8 cellular contexts compared by ENCODE assay signal in genomic region chr6:133837801-133838349, GRCh38. TPM values are rescaled to one million over a fixed set of nuclear protein-coding genes. Genes with fewer than 3 reads are reported as not detected.
DNase-seq lines count a peak whose midpoint lies in the region; ATAC-seq, FAIRE-seq and TF ChIP-seq lines count a peak whose summit lies in the region.

No MANE protein-coding gene starts in this region.

- TF ChIP-seq POLR2A in H54 (IDR thresholded peaks at IDR 0.05; ENCODE audit: low read depth, low read length) (no peak), NB4 (IDR thresholded peaks at IDR 0.05; ENCODE audit: extremely low read depth, insufficient read length) (no peak)

- H3K27ac ChIP-seq in coronary artery (no peak overlapping the region), lung (ENCODE audit: low read depth in 1 of 2, low read length in 1 of 2) (no peak overlapping the region)

- no peak for FAIRE-seq in H54 (lab: Jason Lieb, UNC)

- peak; percentile 93 for DNase-seq in DMS53 (lab: John Stamatoyannopoulos, UW)
- peak; percentile 9 for DNase-seq in H54 (ENCODE audit: insufficient read length, low spot score)
- DNase-seq in NB4 (ENCODE audit: low read depth), result peak; percentile 42
- DNase-seq in activated CD4-positive, CD25-positive, alpha-beta regulatory T cell treated with anti-CD3 and anti-CD28 coated beads, Interleukin-2, amount 50 U/mL, for 72 hours, result peak; percentile 53
- DNase-seq in coronary artery (ENCODE audit: low spot score), result no peak
- peak; percentile 53 for DNase-seq in lung (ENCODE audit: low spot score)
- DNase-seq in stimulated activated CD8-positive, alpha-beta memory T cell treated with anti-CD3 and anti-CD28 coated beads, Interleukin-4, amount 100 ng/mL, for 24 hours (ENCODE audit: low read depth), result peak; percentile 34

- TF ChIP-seq CTCF in NB4 (IDR thresholded peaks at IDR 0.05; ENCODE audit: low read depth, low read length), result peak; percentile 76
- TF ChIP-seq CTCF in coronary artery (IDR thresholded peaks at IDR 0.05), result peak; percentile 49
- peak; percentile 10 for TF ChIP-seq CTCF in lung (IDR thresholded peaks at IDR 0.05; ENCODE audit: control extremely low read depth, extremely low read depth)

- ATAC-seq in lung (ENCODE audit: insufficient read depth, low FRiP score) (peak; percentile 82), HG02763 (IDR thresholded peaks at IDR 0.05; ENCODE audit: unreplicated experiment) (no peak)

- WGBS in lung, 2 donors, result 13 to 23% methylated on average over 30 of the region's 30 CpGs

- H3K36me3 ChIP-seq in lung (ENCODE audit: control insufficient read depth in 2 of 2, insufficient read depth in 2 of 2, low read length in 2 of 2), result no peaks in the 10 kb centered on the region

- no peaks in the 10 kb centered on the region for H3K9me3 ChIP-seq in lung (ENCODE audit: control insufficient read depth in 2 of 2, insufficient read depth in 1 of 2, low read length in 1 of 2)

- H3K4me3 ChIP-seq in NB4 (ENCODE audit: low read depth, low read length) (no peak overlapping the region), coronary artery (peak overlapping the region; percentile 69), lung (no peak overlapping the region)

- no peaks in the 10 kb centered on the region for H3K27me3 ChIP-seq in lung (ENCODE audit: control insufficient read depth, insufficient read depth)

- H3K4me1 ChIP-seq in lung (ENCODE audit: control insufficient read depth in 2 of 2, insufficient read depth in 2 of 2, low read length in 2 of 2), result no peaks in the 10 kb centered on the region

RNA-seq across cellular contexts. Expression of gene TCF21, which starts 51.0 kb away (rescaled TPM):
- total RNA-seq in lung, result 10 to 100 TPM; 42.2 to 80.9 TPM
- polyA plus RNA-seq in lung, result 10 to 100 TPM; 14.5 to 21.0 TPM

Comparison
In these comparisons a context has a peak if more than half of its experiments do, and no peak if none do; other contexts are left out.
1. CTCF ChIP-seq: peak in every context shown above with its lines; median percentile 76 in NB4; 49 in coronary artery; 10 in lung.